Comparison of ENCODE assay signal across 16 cellular contexts in the genomic region with DNA sequence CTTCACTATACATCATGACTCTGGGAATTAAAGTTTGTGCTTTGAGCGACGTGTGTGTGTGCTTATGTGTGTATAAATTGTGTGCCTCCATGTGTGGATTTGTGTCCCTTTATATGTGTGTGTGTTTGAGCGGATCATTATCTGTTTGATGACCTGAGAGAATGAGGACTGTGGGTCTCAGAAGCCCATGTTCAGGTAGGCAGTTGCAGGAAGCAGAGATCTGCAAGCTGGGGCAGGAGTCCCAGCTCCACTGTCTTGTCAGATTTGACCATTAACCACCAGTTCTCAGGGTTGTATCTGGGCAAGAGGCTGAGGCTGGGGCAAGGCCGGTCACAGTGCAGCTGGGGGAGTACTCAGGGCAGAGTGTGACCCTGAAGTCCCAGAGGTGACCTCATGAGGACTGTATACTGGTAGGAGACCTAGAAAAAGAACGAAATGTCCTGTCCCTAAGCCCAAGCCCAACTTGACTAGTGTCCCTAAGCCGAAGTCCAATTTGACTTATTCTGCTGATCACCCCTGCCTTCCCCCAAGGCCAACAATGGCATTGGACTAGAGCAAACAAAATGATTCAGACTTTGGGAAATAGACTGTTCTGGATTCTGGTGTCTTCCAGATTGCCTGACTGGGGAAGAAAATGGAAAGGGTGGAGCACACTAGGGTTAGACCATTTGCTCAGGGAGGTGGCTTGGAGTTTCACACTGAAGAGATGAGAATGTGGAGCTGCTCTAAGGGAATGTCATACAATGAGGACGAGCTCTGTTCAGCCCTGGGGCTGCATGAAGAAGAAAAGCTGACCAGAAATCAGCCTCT. TPM values are rescaled to one million over a fixed set of nuclear protein-coding genes. Genes with fewer than 3 reads are reported as not detected.
DNase-seq lines count a peak whose midpoint lies in the region; ATAC-seq and TF ChIP-seq lines count a peak whose summit lies in the region.
"Had no signal": no experiment of that assay in that cellular context is flagged by ENCODE, and none has a peak within 500 bp of the region (broad histone marks: within the 10 kb centered on the region; RNA-seq: fewer than 3 reads in every experiment).

No MANE protein-coding gene starts in this region.

- no peak overlapping the region for H3K4me3 Mint-ChIP-seq in GM23338

- ATAC-seq in GM23338 = no peak
- peak; percentile 42 for ATAC-seq in gastroesophageal sphincter
- ATAC-seq in HG02840 (IDR thresholded peaks at IDR 0.05; ENCODE audit: low FRiP score, unreplicated experiment) = no peak
- ATAC-seq in GM18502 (IDR thresholded peaks at IDR 0.05; ENCODE audit: poor library complexity, unreplicated experiment) = no peak

- DNase-seq in GM23338 (ENCODE audit: low spot score) = no peak
- peak; percentile 69 for DNase-seq in mesenteric fat pad (ENCODE audit: low spot score)
- peak; percentile 30 for DNase-seq in spleen
- DNase-seq in occipital lobe (lab: John Stamatoyannopoulos, UW) = no peak
- no peak for DNase-seq in NCI-H2081 treated with DMSO at 0.1 percent for 48 hours (lab: John Stamatoyannopoulos, UW)
- DNase-seq: activated CD4-positive, alpha-beta T cell treated with anti-CD3 and anti-CD28 coated beads for 4 hours; activated gamma-delta T cell treated with Interleukin-2 at 50 U/mL for 16 hours; DMS79; NCI-H1694; NCI-H446 treated with DMSO at 0.1 percent for 48 hours; RPMI8226; stimulated activated CD8-positive, alpha-beta memory T cell treated with anti-CD3 and anti-CD28 coated beads, Interleukin-4, amount 100 ng/mL, for 48 hours; SW 1271 had no signal

- TF ChIP-seq POLR2A in gastroesophageal sphincter (IDR thresholded peaks at IDR 0.05) = no peak
- TF ChIP-seq POLR2A in spleen (IDR thresholded peaks at IDR 0.05) = no peak

- no peaks in the 10 kb centered on the region for H3K36me3 Mint-ChIP-seq in GM23338 (ENCODE audit: low read depth)

- H3K4me1 Mint-ChIP-seq in GM23338 = no peaks in the 10 kb centered on the region

- intact Hi-C loops in spleen (cut with DNase I; ENCODE audit: low total_unique reads) = loop anchor here (10.0 kb wide), 1 partner anchor 60 kb away; no protein-coding TSS in a partner anchor

- no peaks in the 10 kb centered on the region for H3K9me3 ChIP-seq in gastroesophageal sphincter
- peaks cover 0 to 8% (median 0%) of the 10 kb centered on the region in 8 donors for H3K9me3 ChIP-seq in spleen

- 0 out of 2 replicates have a peak, but pooled peaks cover 2% of the 10 kb centered on the region for H3K9me2 ChIP-seq in GM23338 (ENCODE audit: insufficient read depth)

- no peak overlapping the region for H3K27ac Mint-ChIP-seq in GM23338

- TF ChIP-seq EP300 in gastroesophageal sphincter (IDR thresholded peaks at IDR 0.05) = no peak

- no peaks in the 10 kb centered on the region for H3K4me1 ChIP-seq in GM23338 (ENCODE audit: insufficient read depth)
- H3K4me1 ChIP-seq in gastroesophageal sphincter = no peaks in the 10 kb centered on the region
- no peaks in the 10 kb centered on the region for H3K4me1 ChIP-seq in spleen

- no peak overlapping the region for H3K4me2 ChIP-seq in GM23338

- H3K36me3 ChIP-seq in GM23338 (ENCODE audit: insufficient read depth) = no peaks in the 10 kb centered on the region
- H3K36me3 ChIP-seq in gastroesophageal sphincter = no peaks in the 10 kb centered on the region
- no peaks in the 10 kb centered on the region for H3K36me3 ChIP-seq in spleen

- H3K27me3 ChIP-seq in GM23338 (ENCODE audit: insufficient read depth) = no peaks in the 10 kb centered on the region
- no peaks in the 10 kb centered on the region for H3K27me3 ChIP-seq in gastroesophageal sphincter
- H3K27me3 ChIP-seq in spleen (replicated peaks in 1 of 7) = no peaks in the 10 kb centered on the region

- H3K27ac ChIP-seq in GM23338 (ENCODE audit: low read depth) = no peak overlapping the region
- no peak overlapping the region for H3K27ac ChIP-seq in gastroesophageal sphincter
- no peak overlapping the region for H3K27ac ChIP-seq in spleen

- peak overlapping the region; percentile 43; the same call in 1 of the 2 replicates for H2AFZ ChIP-seq in GM23338

- no peaks in the 10 kb centered on the region for H3K9me3 Mint-ChIP-seq in GM23338

- H3K79me2 ChIP-seq in GM23338 (replicated peaks; ENCODE audit: insufficient read depth) = no peaks in the 10 kb centered on the region

- H3K27me3 Mint-ChIP-seq in GM23338 (ENCODE audit: insufficient read depth, low read depth, poor library complexity) = no peaks in the 10 kb centered on the region

- H4K20me1 ChIP-seq in GM23338 (replicated peaks; ENCODE audit: insufficient read depth) = no peaks in the 10 kb centered on the region

- 87 to 94% methylated on average over 3 to 5 of the region's 7 CpGs for WGBS in gastroesophageal sphincter (ENCODE audit: low coverage in 1 of 2), 2 donors
- 76 to 84% (median 80%) methylated on average over 6 to 7 of the region's 7 CpGs for WGBS in spleen, 5 donors

- no peak overlapping the region for H3K4me3 ChIP-seq in GM23338
- H3K4me3 ChIP-seq in gastroesophageal sphincter = no peak overlapping the region
- H3K4me3 ChIP-seq in spleen = no peak overlapping the region

- TF ChIP-seq CTCF in GM23338 (conservative IDR thresholded peaks at IDR 0.05; ENCODE audit: low read depth in 2 of 2) (no peak), gastroesophageal sphincter (IDR thresholded peaks at IDR 0.05) (no peak), spleen (IDR thresholded peaks at IDR 0.05 in 8 of 11, conservative IDR thresholded peaks at IDR 0.05 in 3 of 11) (no peak)

- no peaks in the 10 kb centered on the region for H3F3A ChIP-seq in GM23338 (replicated peaks; ENCODE audit: low read depth)

TF ChIP-seq in GM23338, 12 proteins besides CTCF, POLR2A, EP300 and RAD21:
- TF ChIP-seq ZNF114 (CRISPR knock-in tag; IDR thresholded peaks at IDR 0.05) = no peak
- TF ChIP-seq, protein P1, sequence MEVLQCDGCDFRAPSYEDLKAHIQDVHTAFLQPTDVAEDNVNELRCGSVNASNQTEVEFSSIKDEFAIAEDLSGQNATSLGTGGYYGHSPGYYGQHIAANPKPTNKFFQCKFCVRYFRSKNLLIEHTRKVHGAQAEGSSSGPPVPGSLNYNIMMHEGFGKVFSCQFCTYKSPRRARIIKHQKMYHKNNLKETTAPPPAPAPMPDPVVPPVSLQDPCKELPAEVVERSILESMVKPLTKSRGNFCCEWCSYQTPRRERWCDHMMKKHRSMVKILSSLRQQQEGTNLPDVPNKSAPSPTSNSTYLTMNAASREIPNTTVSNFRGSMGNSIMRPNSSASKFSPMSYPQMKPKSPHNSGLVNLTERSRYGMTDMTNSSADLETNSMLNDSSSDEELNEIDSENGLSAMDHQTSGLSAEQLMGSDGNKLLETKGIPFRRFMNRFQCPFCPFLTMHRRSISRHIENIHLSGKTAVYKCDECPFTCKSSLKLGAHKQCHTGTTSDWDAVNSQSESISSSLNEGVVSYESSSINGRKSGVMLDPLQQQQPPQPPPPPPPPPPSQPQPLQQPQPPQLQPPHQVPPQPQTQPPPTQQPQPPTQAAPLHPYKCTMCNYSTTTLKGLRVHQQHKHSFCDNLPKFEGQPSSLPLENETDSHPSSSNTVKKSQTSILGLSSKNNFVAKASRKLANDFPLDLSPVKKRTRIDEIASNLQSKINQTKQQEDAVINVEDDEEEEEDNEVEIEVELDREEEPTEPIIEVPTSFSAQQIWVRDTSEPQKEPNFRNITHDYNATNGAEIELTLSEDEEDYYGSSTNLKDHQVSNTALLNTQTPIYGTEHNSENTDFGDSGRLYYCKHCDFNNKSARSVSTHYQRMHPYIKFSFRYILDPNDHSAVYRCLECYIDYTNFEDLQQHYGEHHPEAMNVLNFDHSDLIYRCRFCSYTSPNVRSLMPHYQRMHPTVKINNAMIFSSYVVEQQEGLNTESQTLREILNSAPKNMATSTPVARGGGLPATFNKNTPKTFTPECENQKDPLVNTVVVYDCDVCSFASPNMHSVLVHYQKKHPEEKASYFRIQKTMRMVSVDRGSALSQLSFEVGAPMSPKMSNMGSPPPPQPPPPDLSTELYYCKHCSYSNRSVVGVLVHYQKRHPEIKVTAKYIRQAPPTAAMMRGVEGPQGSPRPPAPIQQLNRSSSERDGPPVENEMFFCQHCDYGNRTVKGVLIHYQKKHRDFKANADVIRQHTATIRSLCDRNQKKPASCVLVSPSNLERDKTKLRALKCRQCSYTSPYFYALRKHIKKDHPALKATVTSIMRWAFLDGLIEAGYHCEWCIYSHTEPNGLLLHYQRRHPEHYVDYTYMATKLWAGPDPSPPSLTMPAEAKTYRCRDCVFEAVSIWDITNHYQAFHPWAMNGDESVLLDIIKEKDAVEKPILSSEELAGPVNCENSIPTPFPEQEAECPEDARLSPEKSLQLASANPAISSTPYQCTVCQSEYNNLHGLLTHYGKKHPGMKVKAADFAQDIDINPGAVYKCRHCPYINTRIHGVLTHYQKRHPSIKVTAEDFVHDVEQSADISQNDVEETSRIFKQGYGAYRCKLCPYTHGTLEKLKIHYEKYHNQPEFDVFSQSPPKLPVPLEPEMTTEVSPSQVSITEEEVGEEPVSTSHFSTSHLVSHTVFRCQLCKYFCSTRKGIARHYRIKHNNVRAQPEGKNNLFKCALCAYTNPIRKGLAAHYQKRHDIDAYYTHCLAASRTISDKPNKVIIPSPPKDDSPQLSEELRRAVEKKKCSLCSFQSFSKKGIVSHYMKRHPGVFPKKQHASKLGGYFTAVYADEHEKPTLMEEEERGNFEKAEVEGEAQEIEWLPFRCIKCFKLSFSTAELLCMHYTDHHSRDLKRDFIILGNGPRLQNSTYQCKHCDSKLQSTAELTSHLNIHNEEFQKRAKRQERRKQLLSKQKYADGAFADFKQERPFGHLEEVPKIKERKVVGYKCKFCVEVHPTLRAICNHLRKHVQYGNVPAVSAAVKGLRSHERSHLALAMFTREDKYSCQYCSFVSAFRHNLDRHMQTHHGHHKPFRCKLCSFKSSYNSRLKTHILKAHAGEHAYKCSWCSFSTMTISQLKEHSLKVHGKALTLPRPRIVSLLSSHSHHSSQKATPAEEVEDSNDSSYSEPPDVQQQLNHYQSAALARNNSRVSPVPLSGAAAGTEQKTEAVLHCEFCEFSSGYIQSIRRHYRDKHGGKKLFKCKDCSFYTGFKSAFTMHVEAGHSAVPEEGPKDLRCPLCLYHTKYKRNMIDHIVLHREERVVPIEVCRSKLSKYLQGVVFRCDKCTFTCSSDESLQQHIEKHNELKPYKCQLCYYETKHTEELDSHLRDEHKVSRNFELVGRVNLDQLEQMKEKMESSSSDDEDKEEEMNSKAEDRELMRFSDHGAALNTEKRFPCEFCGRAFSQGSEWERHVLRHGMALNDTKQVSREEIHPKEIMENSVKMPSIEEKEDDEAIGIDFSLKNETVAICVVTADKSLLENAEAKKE (CRISPR knock-in tag; IDR thresholded peaks at IDR 0.05) = no peak
TF ChIP-seq in GM23338: peak in this region for 0.

RNA-seq across cellular contexts. Expression of a gene that starts 28.1 kb away (rescaled TPM):
- total RNA-seq in GM23338 (2014; rRNA removed; shearing (Covaris generic)) = 26.9 and 29.2 TPM in 2 replicates
- polyA plus RNA-seq in GM23338 (2016; fragmentation: Nextera tagmentation; extraction: Ambion mirVana) = 5.5 and 6.6 TPM in 2 replicates
- 1,000 to 10,000 TPM; 1,174 to 1,482 (median 1,322) TPM for total RNA-seq in gastroesophageal sphincter
- 677 TPM for total RNA-seq in mesenteric fat pad
- 100 to 1,000 TPM in 6 of 7 donors, 10 to 100 TPM in 1; 94.3 to 309 (median 233) TPM for total RNA-seq in spleen
- 10 to 100 TPM; 32.6 to 69.0 (median 61.0) TPM for polyA plus RNA-seq in spleen
- total RNA-seq in occipital lobe = 296 TPM

Comparison
In these comparisons a context has a peak if more than half of its experiments do, and no peak if none do; other contexts are left out.
1. DNase-seq: peak in mesenteric fat pad (single experiment) and spleen (single experiment); none in GM23338 (single experiment), occipital lobe (single experiment) and NCI-H2081 treated with DMSO at 0.1 percent for 48 hours (single experiment).